8 cellular contexts compared by ENCODE assay signal in the genomic region with DNA sequence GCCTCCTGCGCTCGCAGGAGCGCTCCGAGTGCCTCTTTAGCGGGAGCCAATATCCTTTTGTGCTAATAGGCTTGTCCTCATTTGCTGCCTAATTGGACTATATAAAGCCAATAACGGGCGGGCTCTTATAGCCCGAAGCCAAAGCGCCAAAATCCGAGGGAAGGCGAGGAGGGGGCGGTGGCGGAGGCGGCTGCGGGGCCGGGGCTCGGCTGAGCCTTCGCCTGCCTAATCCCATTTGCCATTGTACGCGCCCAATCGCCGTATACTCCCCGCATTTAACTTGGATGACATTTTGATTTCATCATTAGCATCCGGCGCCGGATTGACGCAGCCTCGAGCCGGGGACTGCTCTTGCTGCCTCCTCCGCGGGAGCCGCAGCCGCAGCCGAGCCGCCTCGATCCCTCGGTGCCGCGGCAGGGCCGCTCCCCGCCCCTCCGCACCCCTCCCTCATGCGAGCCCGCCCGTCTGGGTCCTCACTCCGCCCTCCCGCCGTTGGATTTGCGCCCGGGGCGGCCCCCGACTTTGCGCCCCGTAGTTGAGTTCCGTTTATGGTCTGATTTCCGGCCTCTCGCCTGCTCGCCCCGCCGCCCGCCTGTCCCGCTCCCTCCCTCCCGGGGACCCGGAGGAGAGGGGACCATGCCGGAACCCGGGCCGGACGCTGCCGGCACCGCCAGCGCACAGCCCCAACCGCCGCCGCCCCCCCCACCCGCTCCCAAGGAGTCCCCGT. TPM values are rescaled to one million over a fixed set of nuclear protein-coding genes. Genes with fewer than 3 reads are reported as not detected.
DNase-seq lines count a peak whose midpoint lies in the region; ATAC-seq, FAIRE-seq and TF ChIP-seq lines count a peak whose summit lies in the region.

A gene (plus strand): TSS at position 556 of the 727 bp plus-strand sequence. CDS start 81 bp downstream, at position 637.

- H3K9me3 Mint-ChIP-seq in osteocyte (ENCODE audit: unreplicated experiment) = no peaks in the 10 kb centered on the region

- H3K4me3 Mint-ChIP-seq in osteocyte (ENCODE audit: unreplicated experiment) = peak within 1 kb of the TSS; percentile 74

- H3K27me3 ChIP-seq in Panc1 (ENCODE audit: control insufficient read depth, insufficient read depth, low read length) = no peaks in the 10 kb centered on the region; the same call in 1 of the 2 replicates

- peak within 1 kb of the TSS; percentile 96 for H3K4me2 ChIP-seq in A549

- 0 out of 2 replicates have a peak, but pooled peaks cover 3% of the 10 kb centered on the region for H3K36me3 ChIP-seq in Panc1 (ENCODE audit: control insufficient read depth, insufficient read depth, low read length)

- DNase-seq in A549 (ENCODE audit: low read depth in 1 of 2, low spot score in 1 of 2) (peak in 1 of 2 experiments; percentile 31), Panc1 (ENCODE audit: low read depth, low spot score) (no peak), osteocyte (ENCODE audit: extremely low spot score, unreplicated experiment) (peak; percentile 75), foreskin melanocyte (no peak), NCI-H2029 (lab: John Stamatoyannopoulos, UW) (no peak), hippocampal formation (lab: John Stamatoyannopoulos, UW) (no peak)
- DNase-seq in central memory CD4-positive, alpha-beta T cell = peak; percentile 45

- TF ChIP-seq CTCF in A549 (IDR thresholded peaks at IDR 0.05) (no peak), Panc1 (IDR thresholded peaks at IDR 0.05) (no peak), osteocyte (IDR thresholded peaks at IDR 0.05) (no peak)

- H3K4me1 Mint-ChIP-seq in osteocyte (ENCODE audit: unreplicated experiment) = peaks cover 41% of the 10 kb centered on the region

- no peak for FAIRE-seq in A549 (lab: Jason Lieb, UNC)

- peaks cover 79% of the 10 kb centered on the region for H3K27me3 Mint-ChIP-seq in osteocyte (ENCODE audit: unreplicated experiment)

- no peaks in the 10 kb centered on the region for H3K9me3 ChIP-seq in A549
- no peaks in the 10 kb centered on the region for H3K9me3 ChIP-seq in Panc1 (ENCODE audit: control insufficient read depth, insufficient read depth, low read depth, low read length)

- in situ Hi-C loops in Panc1 (cut with HindIII; ENCODE audit: low pct_unique_long_range_greater_than_20kb, low sequenced_read_pairs) = no loop called here

- peak within 1 kb of the TSS; percentile 58 for H3K4me3 ChIP-seq in A549
- peak within 1 kb of the TSS; percentile 58 to 66 for H3K4me3 ChIP-seq in Panc1 (ENCODE audit: low read depth in 2 of 2, low read length in 2 of 2)

- H3K27ac ChIP-seq in A549 = peak within 1 kb of the TSS; percentile 43 to 74; a peak in 5 of 6 replicates
- peak within 1 kb of the TSS; percentile 83 for H3K27ac ChIP-seq in Panc1 (ENCODE audit: low read length)

- POLR2A ChIA-PET in A549 (lab: Yijun Ruan, JAX) (no interaction called here), Panc1 (lab: Charles Lee) (no interaction called here)

- intact Hi-C loops in Panc1 (cut with micrococcal nuclease; ENCODE audit: unreplicated experiment) = loop anchor here (1.0 kb wide), 1 partner anchor 19 kb away; a partner anchor contains a TSS

- peaks cover 2% of the 10 kb centered on the region for H3K36me3 Mint-ChIP-seq in osteocyte (ENCODE audit: unreplicated experiment)

- no TSS peak for BruUV-seq in Panc1 (replicated peaks; lab: Mats Ljungman, UMichigan)

- no peak for TF ChIP-seq EP300 in A549 (IDR thresholded peaks at IDR 0.05)

- H3K27ac Mint-ChIP-seq in osteocyte (ENCODE audit: unreplicated experiment) = no peak within 1 kb of the TSS

- no peak for TF ChIP-seq RAD21 in A549 (conservative IDR thresholded peaks at IDR 0.05 in 1 of 2, IDR thresholded peaks at IDR 0.05 in 1 of 2)

- H3K4me1 ChIP-seq in A549 = peaks cover 35% of the 10 kb centered on the region; the same call in 2 of the 3 replicates
- H3K4me1 ChIP-seq in Panc1 (ENCODE audit: control insufficient read depth, insufficient read depth, low read length) = peaks cover 23% of the 10 kb centered on the region

- no peak for TF ChIP-seq POLR2A in A549 (IDR thresholded peaks at IDR 0.05; ENCODE audit: low read length)

- ATAC-seq in A549 = 0 out of 6 replicates have a peak, but pooled peaks of 1 of the 2 experiments have one; percentile 2
- peak; percentile 48 for ATAC-seq in GM18502 (IDR thresholded peaks at IDR 0.05; ENCODE audit: poor library complexity, unreplicated experiment)
- ATAC-seq in Panc1 = peak; percentile 39

- CTCF ChIA-PET in A549 (lab: Yijun Ruan, JAX) (interaction anchor here (4.8 to 5.1 kb wide), 3 partner anchors 91 to 426 kb away, joined by 52 to 82 read pairs (median 76); no protein-coding TSS in a partner anchor), Panc1 (lab: Charles Lee) (no interaction called here)

- WGBS in A549 (ENCODE audit: missing lambda C conversion rate) = 40% methylated on average over 21 of the region's 76 CpGs

TF ChIP-seq in A549, 52 proteins besides CTCF, POLR2A, EP300 and RAD21:
- no peak for TF ChIP-seq HOXB13 (CRISPR knock-in tag; IDR thresholded peaks at IDR 0.05; ENCODE audit: low read depth)
- TF ChIP-seq HDAC2 (IDR thresholded peaks at IDR 0.05) = peak; percentile 35; the same call in 1 of the 2 replicates

RNA-seq across cellular contexts. Expression of the gene that starts here (rescaled TPM):
- not detected in 2 replicates for polyA plus RNA-seq in A549 (2011; rRNA removed)
- polyA plus RNA-seq in A549 (2012; cell fraction: cytosol; rRNA removed) = 0.03 TPM in 1 of 2 replicates, not detected in the other
- 0.06 TPM in 1 of 2 replicates, not detected in the other for polyA plus RNA-seq in A549 (2012; cell fraction: nucleus; rRNA removed)
- polyA plus RNA-seq in A549 (2017; fragmentation: RNase III; extraction: RNeasy Plus Mini Kit Qiagen cat#74134 plus additional on column Dnase treatment) = not detected in 3 replicates
- polyA minus RNA-seq in A549 (2011; rRNA and poly(A)+ RNA removed) = not detected in 2 replicates
- 15.2 TPM for total RNA-seq in Panc1 (2021; ENCODE audit: unreplicated experiment)
- 11.9 TPM for polyA plus RNA-seq in Panc1 (2012; ENCODE audit: insufficient read length)
- not detected in 2 replicates for total RNA-seq in osteocyte

Comparison
In these comparisons a context has a peak if more than half of its experiments do, and no peak if none do; other contexts are left out.
1. RNA of the gene that starts here (total RNA-seq): 15.2 TPM in Panc1 (single experiment); not detected in osteocyte; every median in the first group is over 10 times any median in the second.
2. Peak in DNase-seq in osteocyte; RNA of the gene not detected or under 1 TPM.